10 cellular contexts compared by ENCODE assay signal in the genomic region with DNA sequence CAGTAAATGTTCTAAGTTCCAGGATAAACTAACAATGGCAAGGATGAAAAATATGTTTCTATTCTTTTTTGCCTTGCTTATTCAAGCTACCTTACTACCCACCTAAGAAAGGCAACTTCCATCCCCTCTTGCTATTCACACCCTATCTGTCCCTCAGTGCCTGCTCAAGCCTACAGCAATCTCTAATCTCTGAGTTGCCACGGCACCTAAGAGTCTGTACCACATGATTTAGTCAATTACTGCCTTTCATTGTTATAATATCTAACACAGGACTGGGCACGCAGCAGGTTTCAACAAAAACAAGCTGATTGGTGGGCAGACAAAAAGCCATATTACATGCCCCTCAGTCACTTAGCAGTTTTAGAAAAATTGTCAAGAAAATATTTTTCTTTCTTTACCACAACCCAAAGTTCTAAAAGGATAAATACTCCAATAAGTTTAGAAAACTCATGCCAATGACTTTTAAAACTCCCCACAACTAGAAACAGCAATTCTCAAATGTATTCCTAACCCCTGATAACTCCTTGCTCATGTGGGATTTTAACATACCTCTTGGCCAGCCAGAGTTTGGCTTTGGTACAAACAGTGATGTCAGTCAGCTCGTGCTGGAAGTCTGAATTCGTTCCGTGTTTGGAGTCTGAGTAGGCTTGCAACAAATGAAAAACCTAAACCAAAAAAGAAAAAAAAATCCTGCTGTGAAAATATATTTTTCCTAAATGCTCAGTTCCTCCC.
DNase-seq lines count a peak whose midpoint lies in the region; ATAC-seq and TF ChIP-seq lines count a peak whose summit lies in the region.
"Had no signal": no experiment of that assay in that cellular context is flagged by ENCODE, and none has a peak within 500 bp of the region (broad histone marks: within the 10 kb centered on the region; RNA-seq: fewer than 3 reads in every experiment).

No MANE protein-coding gene starts in this region.

- BruUV-seq in A673 (replicated peaks; lab: Mats Ljungman, UMichigan) = no TSS peak

- no peak for ATAC-seq in activated T-helper 17 cell treated with anti-CD3 and anti-CD28 coated beads, Interleukin-2, amount 50 U/mL, for 72 hours (replicated peaks)
- peak; percentile 78 for ATAC-seq in Right ventricle myocardium inferior
- ATAC-seq in HG03108 (IDR thresholded peaks at IDR 0.05; ENCODE audit: unreplicated experiment) = no peak
- no peak for ATAC-seq in GM21360 (IDR thresholded peaks at IDR 0.05; ENCODE audit: unreplicated experiment)

- POLR2A ChIA-PET in A673 (lab: Charles Lee; ENCODE audit: low non-redundant PET) = no interaction called here

- peak overlapping the region; percentile 20 for H3K27ac Mint-ChIP-seq in activated T-helper 17 cell treated with anti-CD3 and anti-CD28 coated beads, Interleukin-2, amount 50 U/mL, for 72 hours

- H3K4me1 ChIP-seq in A673 (ENCODE audit: insufficient read depth, low read length, poor library complexity, severe bottlenecking) = no peaks in the 10 kb centered on the region

- no peaks in the 10 kb centered on the region for H3K36me3 ChIP-seq in A673 (ENCODE audit: insufficient read depth, low read length, poor library complexity, severe bottlenecking)

- no peak overlapping the region for H3K4me3 ChIP-seq in AG10803 (ENCODE audit: low read length)
- H3K4me3 ChIP-seq in A673 (ENCODE audit: low read depth, low read length, poor library complexity, severe bottlenecking) = no peak overlapping the region

- intact Hi-C loops in Right ventricle myocardium inferior (cut with DNase I) = loop anchor here (5.0 kb wide), 1 partner anchor 69 kb away; no protein-coding TSS in a partner anchor
- intact Hi-C loops in posterior vena cava (cut with DNase I) = loop anchor here in 1 of 2 donors (10.0 kb wide), 1 partner anchor 1241 kb away; no protein-coding TSS in a partner anchor
- intact Hi-C loops in A673 (cut with micrococcal nuclease; ENCODE audit: unreplicated experiment) = no loop called here

- no peak overlapping the region for H3K27ac ChIP-seq in A673 (ENCODE audit: low read depth, low read length, poor library complexity, severe bottlenecking)

- H3K9me3 Mint-ChIP-seq in activated T-helper 17 cell treated with anti-CD3 and anti-CD28 coated beads, Interleukin-2, amount 50 U/mL, for 72 hours = no peaks in the 10 kb centered on the region

- H3K4me1 Mint-ChIP-seq in activated T-helper 17 cell treated with anti-CD3 and anti-CD28 coated beads, Interleukin-2, amount 50 U/mL, for 72 hours = no peaks in the 10 kb centered on the region

- DNase-seq in AG10803 (ENCODE audit: low read depth) (peak; percentile 90), Right ventricle myocardium inferior (ENCODE audit: missing footprints) (peak; percentile 73), posterior vena cava (ENCODE audit: low spot score) (peak; percentile 86), A673 (ENCODE audit: low spot score) (no peak)
- DNase-seq in activated effector memory CD4-positive, alpha-beta T cell treated with Interleukin-2 at 50 U/mL for 16 hours = no peak
- DNase-seq: activated CD4-positive, CD25-positive, alpha-beta regulatory T cell; DMS53 had no signal

- no peak overlapping the region for H3K4me3 Mint-ChIP-seq in activated T-helper 17 cell treated with anti-CD3 and anti-CD28 coated beads, Interleukin-2, amount 50 U/mL, for 72 hours

- TF ChIP-seq CTCF in AG10803 (conservative IDR thresholded peaks at IDR 0.05; ENCODE audit: low read length) (no peak), A673 (conservative IDR thresholded peaks at IDR 0.05; ENCODE audit: low read depth, low read length) (no peak)

- no peaks in the 10 kb centered on the region for H3K27me3 Mint-ChIP-seq in activated T-helper 17 cell treated with anti-CD3 and anti-CD28 coated beads, Interleukin-2, amount 50 U/mL, for 72 hours

- no peaks in the 10 kb centered on the region for H3K27me3 ChIP-seq in A673 (replicated peaks; ENCODE audit: insufficient read depth, low read depth, low read length, poor library complexity)

- H3K9me3 ChIP-seq in A673 (ENCODE audit: low read depth, low read length, poor library complexity, severe bottlenecking) = no peaks in the 10 kb centered on the region

- peaks cover 58% of the 10 kb centered on the region for H3K36me3 Mint-ChIP-seq in activated T-helper 17 cell treated with anti-CD3 and anti-CD28 coated beads, Interleukin-2, amount 50 U/mL, for 72 hours (ENCODE audit: low read depth)

- CTCF ChIA-PET in A673 (lab: Charles Lee) = no interaction called here

Comparison
In these comparisons a context has a peak if more than half of its experiments do, and no peak if none do; other contexts are left out.
1. DNase-seq: peak in AG10803 (single experiment), Right ventricle myocardium inferior (single experiment) and posterior vena cava (single experiment); none in activated effector memory CD4-positive, alpha-beta T cell treated with Interleukin-2 at 50 U/mL for 16 hours (single experiment) and A673 (single experiment).